8 cellular contexts compared by ENCODE assay signal in the genomic region with DNA sequence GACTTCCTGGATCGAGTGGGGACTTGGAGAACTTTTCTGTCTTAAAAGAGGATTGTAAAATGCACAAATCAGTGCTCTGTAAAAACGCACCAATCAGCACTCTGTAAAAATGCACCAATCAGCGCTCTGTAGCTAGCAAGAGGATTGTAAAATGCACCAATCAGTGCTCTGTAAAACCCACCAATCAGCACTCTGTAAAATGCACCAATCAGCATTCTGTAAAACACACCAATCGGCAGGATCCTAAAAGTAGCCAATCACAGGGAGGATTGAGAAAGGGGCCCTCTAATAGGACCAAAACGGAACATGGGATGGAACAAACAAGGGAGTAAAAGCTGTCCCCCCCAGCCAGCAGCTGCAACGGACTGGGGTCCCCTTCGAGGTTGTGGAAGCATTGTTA.
"Had no signal": no experiment of that assay in that cellular context is flagged by ENCODE, and none has a peak within 500 bp of the region (broad histone marks: within the 10 kb centered on the region; RNA-seq: fewer than 3 reads in every experiment).

No MANE protein-coding gene starts in this region.

- H3K27ac Mint-ChIP-seq: GM23338, H9 had no signal

- H2AFZ ChIP-seq: GM23338 had no signal

- FAIRE-seq: H1, H54, HTR-8/SVneo, K562 had no signal

- ATAC-seq: GM23338, K562 had no signal

- H3K4me3 Mint-ChIP-seq: GM23338, H9 had no signal

- H3K4me2 ChIP-seq: GM23338 had no signal

- H3K9me3 Mint-ChIP-seq: GM23338 had no signal

- DNase-seq: H9, HCEC 1CT, KG1 had no signal

- H3K4me3 ChIP-seq: GM23338, K562 had no signal
